ENCODE assay signal across 20 cellular contexts in the genomic region with DNA sequence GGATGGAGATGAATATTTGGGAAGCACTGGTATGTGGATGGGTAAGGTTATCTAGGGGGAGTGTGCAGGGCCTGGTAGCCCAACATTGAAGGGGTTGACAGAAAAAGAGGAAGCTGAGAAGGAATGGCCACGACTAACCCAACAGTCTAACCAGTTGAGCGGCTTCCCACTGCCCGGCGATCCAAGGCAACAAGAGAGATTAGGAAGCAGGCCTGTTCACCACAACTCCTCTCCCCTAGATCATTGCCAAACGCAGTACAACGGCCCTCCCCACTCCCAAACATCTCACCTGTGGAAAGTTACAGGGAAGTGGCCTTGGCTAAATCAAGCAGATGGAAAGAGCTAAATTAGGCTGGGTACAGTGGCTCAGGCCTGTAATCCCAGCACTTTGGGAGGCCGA. TPM values are rescaled to one million over a fixed set of nuclear protein-coding genes. Genes with fewer than 3 reads are reported as not detected.
"Had no signal": no experiment of that assay in that cellular context is flagged by ENCODE, and none has a peak within 500 bp of the region (broad histone marks: within the 10 kb centered on the region; RNA-seq: fewer than 3 reads in every experiment).

No MANE protein-coding gene starts in this region.

- H3K36me3 ChIP-seq: adrenal gland, ascending aorta, breast epithelium, colonic mucosa, esophagus squamous epithelium, gastrocnemius medialis, left ventricle myocardium inferior, transverse colon had no signal

- H3K4me3 ChIP-seq: adrenal gland, ascending aorta, breast epithelium, colonic mucosa, dorsolateral prefrontal cortex, esophagus squamous epithelium, gastrocnemius medialis, left ventricle myocardium inferior, transverse colon had no signal

- DNase-seq: activated T-cell treated with anti-CD3 and anti-CD28 coated beads, Interleukin-2, amount 50 U/mL, for 24 hours; adrenal gland; colonic mucosa; dorsolateral prefrontal cortex; esophagus squamous epithelium; gastrocnemius medialis; head of caudate nucleus; hypothalamus; left ventricle myocardium inferior; naive thymus-derived CD8-positive, alpha-beta T cell; right cardiac atrium; stimulated activated CD4-positive, alpha-beta T cell treated with anti-CD3 and anti-CD28 coated beads, Interleukin-1b, Interleukin-23, amount 100 ng/mL, for 48 hours; transverse colon had no signal

- H3K4me1 ChIP-seq: adrenal gland, ascending aorta, breast epithelium, colonic mucosa, esophagus squamous epithelium, gastrocnemius medialis, left ventricle myocardium inferior, parathyroid adenoma had no signal

- H3K9ac ChIP-seq: parathyroid adenoma had no signal

- FAIRE-seq: urothelium cell line had no signal

- ATAC-seq: activated T-helper 17 cell treated with anti-CD3 and anti-CD28 coated beads, Interleukin-2, amount 50 U/mL, for 72 hours; gastrocnemius medialis; naive thymus-derived CD8-positive, alpha-beta T cell; right cardiac atrium; stimulated activated effector memory CD8-positive, alpha-beta T cell treated with anti-CD3 and anti-CD28 coated beads, Interleukin-12 subunit alpha, Interleukin-12 subunit beta, amount 100 ng/mL, for 72 hours had no signal

- H2AFZ ChIP-seq: parathyroid adenoma had no signal

- H3K27ac ChIP-seq: adrenal gland, ascending aorta, breast epithelium, colonic mucosa, dorsolateral prefrontal cortex, esophagus squamous epithelium, gastrocnemius medialis, left ventricle myocardium inferior, parathyroid adenoma, transverse colon had no signal

- H3K9me3 ChIP-seq: adrenal gland, ascending aorta, breast epithelium, colonic mucosa, esophagus squamous epithelium, gastrocnemius medialis, left ventricle myocardium inferior, transverse colon had no signal

- H3K27me3 ChIP-seq: adrenal gland, ascending aorta, breast epithelium, colonic mucosa, dorsolateral prefrontal cortex, esophagus squamous epithelium, gastrocnemius medialis, transverse colon had no signal

- H3K79me2 ChIP-seq: parathyroid adenoma had no signal

RNA-seq across cellular contexts. Expression of a gene that starts 32.7 kb away (rescaled TPM):
- total RNA-seq: activated T-helper 17 cell treated with anti-CD3 and anti-CD28 coated beads, Interleukin-2, amount 50 U/mL, for 72 hours; mesothelial cell of epicardium; naive thymus-derived CD8-positive, alpha-beta T cell had no signal
- polyA plus RNA-seq: naive thymus-derived CD8-positive, alpha-beta T cell had no signal
